12 cellular contexts compared by ENCODE assay signal in genomic region chr12:71654200-71654599, GRCh38.
"Had no signal": no experiment of that assay in that cellular context is flagged by ENCODE, and none has a peak within 500 bp of the region (broad histone marks: within the 10 kb centered on the region; RNA-seq: fewer than 3 reads in every experiment).

No MANE protein-coding gene starts in this region.

- H3K4me1 Mint-ChIP-seq: WTC11 had no signal

- H3K9me3 Mint-ChIP-seq: activated CD4-positive, alpha-beta T cell treated with anti-CD3 and anti-CD28 coated beads, Interleukin-2, amount 10 ng/mL, durations not matched to agents 24 days and 14 days; effector memory CD8-positive, alpha-beta T cell had no signal

- H3K4me3 Mint-ChIP-seq: WTC11 had no signal

- H3K4me1 ChIP-seq: parathyroid adenoma had no signal

- H3K27ac Mint-ChIP-seq: activated CD4-positive, alpha-beta T cell treated with anti-CD3 and anti-CD28 coated beads, Interleukin-2, amount 10 ng/mL, durations not matched to agents 24 days and 14 days; brain; WTC11 had no signal

- H3K4me3 ChIP-seq: tibial artery had no signal

- DNase-seq: activated CD4-positive, alpha-beta T cell treated with anti-CD3 and anti-CD28 coated beads, Interleukin-2, amount 10 ng/mL, durations not matched to agents 24 days and 14 days; activated CD8-positive, alpha-beta memory T cell treated with anti-CD3 and anti-CD28 coated beads for 24 hours; activated T-cell treated with anti-CD3 and anti-CD28 coated beads, Interleukin-2, amount 50 U/mL, for 1 hour; amniotic stem cell; effector memory CD8-positive, alpha-beta T cell; hippocampal formation; kidney glomerular epithelial cell; stimulated activated CD4-positive, alpha-beta T cell treated with anti-CD3 and anti-CD28 coated beads, Interleukin-4, amount 100 ng/mL, for 4 hours; tibial artery had no signal

- H2AFZ ChIP-seq: parathyroid adenoma had no signal

- H3K27me3 Mint-ChIP-seq: activated CD4-positive, alpha-beta T cell treated with anti-CD3 and anti-CD28 coated beads, Interleukin-2, amount 10 ng/mL, durations not matched to agents 24 days and 14 days; brain; effector memory CD8-positive, alpha-beta T cell had no signal

- H3K27ac ChIP-seq: parathyroid adenoma, tibial artery had no signal

- ATAC-seq: effector memory CD8-positive, alpha-beta T cell; WTC11 had no signal

- H3K27me3 ChIP-seq: tibial artery had no signal

- H3K9ac ChIP-seq: parathyroid adenoma had no signal
